Comparison of ENCODE assay signal across 16 cellular contexts in genomic region chr4:147724468-147725201, GRCh38. TPM values are rescaled to one million over a fixed set of nuclear protein-coding genes. Genes with fewer than 3 reads are reported as not detected.
A peak's percentile ranks its signal among the peaks of the same experiment; 100 is the strongest.
DNase-seq lines count a peak whose midpoint lies in the region; ATAC-seq and TF ChIP-seq lines count a peak whose summit lies in the region.
"Had no signal": no experiment of that assay in that cellular context is flagged by ENCODE, and none has a peak within 500 bp of the region (broad histone marks: within the 10 kb centered on the region; RNA-seq: fewer than 3 reads in every experiment).

No MANE protein-coding gene starts in this region.

- peak; percentile 57 for ATAC-seq in GM23338
- no peak for ATAC-seq in HG02642 (IDR thresholded peaks at IDR 0.05; ENCODE audit: poor library complexity, unreplicated experiment)

- H3K4me3 Mint-ChIP-seq in GM23338: no peak overlapping the region

- DNase-seq in GM23338 (ENCODE audit: low spot score) (no peak), hepatocyte (ENCODE audit: low spot score) (no peak), NCI-H1436 (lab: John Stamatoyannopoulos, UW) (no peak), COLO668 (lab: John Stamatoyannopoulos, UW; ENCODE audit: unreplicated experiment) (no peak)
- DNase-seq in stimulated activated CD4-positive, alpha-beta T cell treated with anti-CD3 and anti-CD28 coated beads, Interleukin-4, amount 100 ng/mL, for 4 hours: no peak
- DNase-seq: DMS53, NCI-H1417, NCI-H2029, NCI-H510A treated with DMSO at 0.1 percent for 48 hours, NCI-H82, PC-9, SJCRH30 had no signal

- H3K9me3 ChIP-seq in hepatocyte (ENCODE audit: low read depth) (no peaks in the 10 kb centered on the region), parathyroid adenoma (ENCODE audit: control insufficient read depth, low read length) (no peaks in the 10 kb centered on the region)
- H3K9me3 ChIP-seq: SJCRH30 had no signal

- TF ChIP-seq CTCF in GM23338 (conservative IDR thresholded peaks at IDR 0.05; ENCODE audit: low read depth in 2 of 2) (no peak), VCaP (conservative IDR thresholded peaks at IDR 0.05) (no peak), hepatocyte (IDR thresholded peaks at IDR 0.05; ENCODE audit: poor library complexity) (no peak), parathyroid adenoma (IDR thresholded peaks at IDR 0.05) (no peak)

- no peaks in the 10 kb centered on the region for H3K4me1 ChIP-seq in GM23338 (ENCODE audit: insufficient read depth)
- peaks cover 5% of the 10 kb centered on the region for H3K4me1 ChIP-seq in hepatocyte (ENCODE audit: insufficient read depth)
- peaks cover 3% of the 10 kb centered on the region for H3K4me1 ChIP-seq in parathyroid adenoma
- H3K4me1 ChIP-seq: SJCRH30 had no signal

- peaks cover 4% of the 10 kb centered on the region for H3K27me3 Mint-ChIP-seq in GM23338 (ENCODE audit: insufficient read depth, low read depth, poor library complexity)

- 56% methylated on average over 13 of the region's 13 CpGs for WGBS in hepatocyte (ENCODE audit: low lambda C conversion rate, missing lambda C conversion rate)

- H3K9ac ChIP-seq in parathyroid adenoma: no peak overlapping the region

- peaks cover 19% of the 10 kb centered on the region for H3K27me3 ChIP-seq in GM23338 (ENCODE audit: insufficient read depth)
- no peaks in the 10 kb centered on the region for H3K27me3 ChIP-seq in hepatocyte
- no peaks in the 10 kb centered on the region for H3K27me3 ChIP-seq in parathyroid adenoma (ENCODE audit: control insufficient read depth, insufficient read depth, low read length)
- H3K27me3 ChIP-seq: SJCRH30 had no signal

- no peaks in the 10 kb centered on the region for H3K9me2 ChIP-seq in GM23338 (ENCODE audit: insufficient read depth)
- no peaks in the 10 kb centered on the region for H3K9me2 ChIP-seq in hepatocyte (replicated peaks; ENCODE audit: insufficient read depth)

- no peak overlapping the region for H3K27ac Mint-ChIP-seq in GM23338

- H3K27ac ChIP-seq in GM23338 (ENCODE audit: low read depth): no peak overlapping the region
- peak overlapping the region; percentile 44 for H3K27ac ChIP-seq in VCaP
- H3K27ac ChIP-seq in hepatocyte: peak overlapping the region; percentile 46
- H3K27ac ChIP-seq in parathyroid adenoma: peak overlapping the region; percentile 29
- H3K27ac ChIP-seq: C4-2B, PC-9, SJCRH30 had no signal

- H2AFZ ChIP-seq in GM23338: peak overlapping the region; percentile 56; the same call in 1 of the 2 replicates
- no peak overlapping the region for H2AFZ ChIP-seq in hepatocyte
- peak overlapping the region; percentile 66 for H2AFZ ChIP-seq in parathyroid adenoma
- H2AFZ ChIP-seq: PC-9 had no signal

- H3K79me2 ChIP-seq in GM23338 (replicated peaks; ENCODE audit: insufficient read depth) (no peaks in the 10 kb centered on the region), hepatocyte (no peaks in the 10 kb centered on the region), parathyroid adenoma (no peaks in the 10 kb centered on the region)

- no peaks in the 10 kb centered on the region for H3F3A ChIP-seq in GM23338 (replicated peaks; ENCODE audit: low read depth)

- no peak overlapping the region for H3K4me3 ChIP-seq in GM23338
- no peak overlapping the region for H3K4me3 ChIP-seq in hepatocyte
- H3K4me3 ChIP-seq in parathyroid adenoma (ENCODE audit: low read depth, low read length): no peak overlapping the region
- H3K4me3 ChIP-seq: PC-9, SJCRH30 had no signal

- H3K36me3 ChIP-seq in GM23338 (ENCODE audit: insufficient read depth) (no peaks in the 10 kb centered on the region), hepatocyte (replicated peaks; ENCODE audit: insufficient read depth, low read depth) (no peaks in the 10 kb centered on the region), parathyroid adenoma (ENCODE audit: control insufficient read depth, insufficient read depth, low read length) (no peaks in the 10 kb centered on the region)
- H3K36me3 ChIP-seq: SJCRH30 had no signal

- H3K4me1 Mint-ChIP-seq in GM23338: peaks cover 2% of the 10 kb centered on the region; the same call in 2 of the 3 replicates

- no peaks in the 10 kb centered on the region for H3K9me3 Mint-ChIP-seq in GM23338

- no peak overlapping the region for H3K4me2 ChIP-seq in GM23338
- peak overlapping the region; percentile 37 for H3K4me2 ChIP-seq in hepatocyte
- H3K4me2 ChIP-seq in parathyroid adenoma (ENCODE audit: low read length): peak overlapping the region; percentile 16
- H3K4me2 ChIP-seq: PC-9 had no signal

- no peaks in the 10 kb centered on the region for H3K36me3 Mint-ChIP-seq in GM23338 (ENCODE audit: low read depth)

- H4K20me1 ChIP-seq in GM23338 (replicated peaks; ENCODE audit: insufficient read depth): no peaks in the 10 kb centered on the region
- no peaks in the 10 kb centered on the region for H4K20me1 ChIP-seq in hepatocyte (ENCODE audit: insufficient read depth, poor library complexity, severe bottlenecking)

TF ChIP-seq in GM23338, 12 proteins besides CTCF, POLR2A, EP300 and RAD21 (continues in another document):
- TF ChIP-seq EZH2phosphoT487 (IDR thresholded peaks at IDR 0.05; ENCODE audit: unreplicated experiment): no peak
- no peak for TF ChIP-seq JUNB (IDR thresholded peaks at IDR 0.05; ENCODE audit: unreplicated experiment)
- TF ChIP-seq EZH2 (IDR thresholded peaks at IDR 0.05; ENCODE audit: low read depth, unreplicated experiment): no peak
- TF ChIP-seq ZNF462 (CRISPR knock-in tag; IDR thresholded peaks at IDR 0.05): no peak

RNA-seq across cellular contexts. Expression of gene ARHGAP10, which starts 7.3 kb away (rescaled TPM):
- 4.6 and 5.1 TPM in 2 replicates for total RNA-seq in GM23338 (2014; rRNA removed; shearing (Covaris generic))
- polyA plus RNA-seq in GM23338 (2016; fragmentation: Nextera tagmentation; extraction: Ambion mirVana): 4.6 and 6.3 TPM in 2 replicates
- total RNA-seq in hepatocyte: 23.4 and 24.8 TPM in 2 replicates
- 16.8 and 26.5 TPM in 2 replicates for polyA plus RNA-seq in hepatocyte

RNA-seq across cellular contexts. Expression of gene PRMT9, which starts 40.7 kb away (rescaled TPM):
- total RNA-seq in GM23338 (2014; rRNA removed; shearing (Covaris generic)): 11.2 and 13.1 TPM in 2 replicates
- polyA plus RNA-seq in GM23338 (2016; fragmentation: Nextera tagmentation; extraction: Ambion mirVana): 6.4 and 7.6 TPM in 2 replicates
- total RNA-seq in hepatocyte: 11.0 and 16.3 TPM in 2 replicates
- polyA plus RNA-seq in hepatocyte: 6.0 and 6.2 TPM in 2 replicates
